ENCODE assay signal across 8 cellular contexts in genomic region chr1:85581802-85582686, GRCh38. TPM values are rescaled to one million over a fixed set of nuclear protein-coding genes. Genes with fewer than 3 reads are reported as not detected.
DNase-seq lines count a peak whose midpoint lies in the region; ATAC-seq, FAIRE-seq and TF ChIP-seq lines count a peak whose summit lies in the region.

No MANE protein-coding gene starts in this region.

- peak; percentile 28 to 37; a peak in 3 of 4 replicates for TF ChIP-seq RAD21 in H1 (IDR thresholded peaks at IDR 0.05 in 1 of 2, conservative IDR thresholded peaks at IDR 0.05 in 1 of 2; ENCODE audit: low read depth in 2 of 2, low read length in 2 of 2)

- H2AK5ac ChIP-seq in H1 (ENCODE audit: low read depth, low read length) = 0 out of 2 replicates have a peak overlapping the region, but pooled peaks have one; percentile 30

- H3K79me2 ChIP-seq in H1 (ENCODE audit: control insufficient read depth in 1 of 2, insufficient read depth in 2 of 2, low read length in 2 of 2) = peaks cover 0 to 25% of the 10 kb centered on the region in 2 experiments; a peak in 3 of 4 replicates

- peak; percentile 52 to 63; a peak in 2 of 3 replicates for TF ChIP-seq POLR2A in H1 (IDR thresholded peaks at IDR 0.05; ENCODE audit: control extremely low read depth in 1 of 2, low read depth in 2 of 2, low read length in 2 of 2)

- H3K14ac ChIP-seq in H1 (ENCODE audit: insufficient read length) = no peak overlapping the region

- H4K91ac ChIP-seq in H1 (replicated peaks; ENCODE audit: insufficient read length, low read length) = no peak overlapping the region

- no peak overlapping the region for H2AFZ ChIP-seq in H1 (ENCODE audit: low read length)

- H3K36me3 ChIP-seq in MG63 (peaks cover 48% of the 10 kb centered on the region), H1 (ENCODE audit: control insufficient read depth in 2 of 4, insufficient read depth in 4 of 4, low read length in 3 of 4) (peaks cover 2 to 25% (median 14%) of the 10 kb centered on the region in 4 experiments; a peak in 6 of 8 replicates), muscle layer of duodenum (ENCODE audit: control insufficient read depth in 1 of 2, insufficient read depth in 2 of 2, low read length in 2 of 2) (peaks cover 16 to 33% of the 10 kb centered on the region in 2 donors)

- no peak overlapping the region for H3K4ac ChIP-seq in H1 (replicated peaks; ENCODE audit: insufficient read length, low read depth, low read length)

- no peaks in the 10 kb centered on the region; the same call in none of the 2 replicates for H3K79me1 ChIP-seq in H1 (ENCODE audit: low read depth, low read length)

- H2BK120ac ChIP-seq in H1 (replicated peaks; ENCODE audit: low read depth, low read length) = no peak overlapping the region

- no peaks in the 10 kb centered on the region; the same call in 1 of the 2 replicates for H3K9me3 ChIP-seq in MG63
- H3K9me3 ChIP-seq in H1 (ENCODE audit: insufficient read depth in 2 of 2, low read depth in 1 of 2, low read length in 1 of 2) = no peaks in the 10 kb centered on the region
- no peaks in the 10 kb centered on the region for H3K9me3 ChIP-seq in muscle layer of duodenum (ENCODE audit: control insufficient read depth in 1 of 2, low read length in 2 of 2)

- CTCF ChIA-PET in H1 (lab: Charles Lee; ENCODE audit: partially characterized antibody) = interaction anchor here (0.6 to 2.8 kb wide), 21 partner anchors 11 to 316 kb away, joined by 3 to 11 read pairs (median 4); partner anchors contain the start of genes DDAH1 and ZNHIT6

- FAIRE-seq in H1 (lab: Jason Lieb, UNC) = no peak

- DNase-seq in MG63 (peak; percentile 71), H1 (ENCODE audit: low read depth in 1 of 2, low spot score in 2 of 2) (peak in 1 of 2 experiments; percentile 59), DMS79 (lab: John Stamatoyannopoulos, UW) (no peak), NCI-H1436 treated with DMSO at 0.1 percent for 48 hours (lab: John Stamatoyannopoulos, UW) (no peak)

- H3K4me3 ChIP-seq in MG63 (peak overlapping the region; percentile 81), H1 (ENCODE audit: extremely low read depth in 1 of 4, insufficient read depth in 2 of 4, low read depth in 3 of 4, low read length in 4 of 4) (peak overlapping the region; percentile 77 to 91 (median 86)), muscle layer of duodenum (ENCODE audit: low read depth in 1 of 2, low read length in 2 of 2) (peak overlapping the region; percentile 83 to 91)

- H3K27ac ChIP-seq in C4-2B = peak overlapping the region; percentile 81
- peak overlapping the region; percentile 98; the same call in 1 of the 2 replicates for H3K27ac ChIP-seq in H1 (ENCODE audit: low read depth, low read length)
- H3K27ac ChIP-seq in muscle layer of duodenum (ENCODE audit: low read length) = peak overlapping the region; percentile 89

- no peaks in the 10 kb centered on the region for H3K27me3 ChIP-seq in MG63
- peaks cover 5 to 23% (median 17%) of the 10 kb centered on the region in 4 experiments; a peak in 6 of 7 replicates for H3K27me3 ChIP-seq in H1 (replicated peaks in 1 of 4; ENCODE audit: control insufficient read depth in 3 of 4, extremely low read depth in 1 of 4, insufficient read depth in 3 of 4, low read length in 3 of 4)
- no peaks in the 10 kb centered on the region for H3K27me3 ChIP-seq in muscle layer of duodenum (ENCODE audit: low read depth, low read length)

- peak overlapping the region; percentile 32 for H2BK12ac ChIP-seq in H1 (ENCODE audit: low read depth, low read length)

- no peak for TF ChIP-seq EP300 in H1 (IDR thresholded peaks at IDR 0.05; ENCODE audit: borderline replicate concordance in 1 of 2, low read depth in 2 of 2, low read length in 2 of 2)

- peak; percentile 68 for TF ChIP-seq CTCF in C4-2B (conservative IDR thresholded peaks at IDR 0.05)
- TF ChIP-seq CTCF in H1 (IDR thresholded peaks at IDR 0.05; ENCODE audit: control extremely low read depth in 1 of 3, insufficient read depth in 1 of 3, low read depth in 1 of 3, low read length in 3 of 3) = peak; percentile 28 to 43 (median 36)

- peak overlapping the region; percentile 89 to 98 for H3K4me2 ChIP-seq in H1 (ENCODE audit: insufficient read depth in 1 of 2, low read depth in 2 of 2, low read length in 2 of 2)

- no peak overlapping the region; the same call in 1 of the 2 replicates for H2BK15ac ChIP-seq in H1 (ENCODE audit: low read length)

- WGBS in H1 (ENCODE audit: extremely low coverage in 1 of 2, insufficient coverage in 1 of 2, insufficient read length in 1 of 2, insufficient replicate concordance in 2 of 2, low coverage in 1 of 2, low lambda C conversion rate in 2 of 2, missing lambda C conversion rate in 1 of 2), 2 experiments = 40% methylated on average over 21 of the region's 21 CpGs; no CpG with 5 or more reads in 1 of the 2 experiments

- peak overlapping the region; percentile 99 for H2BK5ac ChIP-seq in H1 (ENCODE audit: low read depth, low read length)

- H3K4me1 ChIP-seq in H1 (replicated peaks in 1 of 4; ENCODE audit: control insufficient read depth in 3 of 4, insufficient read depth in 4 of 4, low read length in 3 of 4) (peaks cover 3 to 38% (median 16%) of the 10 kb centered on the region in 4 experiments), muscle layer of duodenum (ENCODE audit: control insufficient read depth in 1 of 2, insufficient read depth in 2 of 2, low read length in 2 of 2) (peaks cover 6 to 10% of the 10 kb centered on the region in 2 donors)

- no peak overlapping the region for H3K56ac ChIP-seq in H1 (replicated peaks; ENCODE audit: insufficient read length, low read depth, low read length)

- ATAC-seq in GM21360 (IDR thresholded peaks at IDR 0.05; ENCODE audit: unreplicated experiment) (no peak), HG02938 (IDR thresholded peaks at IDR 0.05; ENCODE audit: unreplicated experiment) (no peak)

- H3K9ac ChIP-seq in H1 (replicated peaks in 1 of 4; ENCODE audit: extremely low read depth in 1 of 4, low read depth in 3 of 4, low read length in 3 of 4) = peak overlapping the region; percentile 97 to 99 (median 98)

- H4K8ac ChIP-seq in H1 (ENCODE audit: extremely low read depth, insufficient read depth, low read length) = peak overlapping the region; percentile 22; the same call in 1 of the 2 replicates

- peaks cover 19% of the 10 kb centered on the region for H3K23me2 ChIP-seq in H1 (ENCODE audit: low read depth, low read length)

- no peak overlapping the region for H2BK20ac ChIP-seq in H1 (ENCODE audit: low read length)

- H4K5ac ChIP-seq in H1 (ENCODE audit: insufficient read length, low read depth, low read length) = peak overlapping the region; percentile 11

- peak overlapping the region; percentile 25; the same call in 1 of the 2 replicates for H3K18ac ChIP-seq in H1 (ENCODE audit: extremely low read depth, low read length)

- H3K23ac ChIP-seq in H1 (ENCODE audit: insufficient read length) = no peak overlapping the region

- POLR2A ChIA-PET in H1 (lab: Charles Lee; ENCODE audit: partially characterized antibody) = interaction anchor here (0.8 to 14.4 kb wide), 42 partner anchors 9 to 922 kb away, joined by 3 to 311 read pairs (median 6); partner anchors contain the start of genes BCL10, C1orf52, DDAH1 and ZNHIT6

- H4K20me1 ChIP-seq in H1 (replicated peaks in 1 of 2; ENCODE audit: control insufficient read depth in 1 of 2, insufficient read depth in 2 of 2, low read length in 2 of 2) = peaks cover 0 to 6% of the 10 kb centered on the region in 2 experiments

TF ChIP-seq in H1, 55 proteins besides CTCF, POLR2A, EP300 and RAD21 (continues in another document):
- TF ChIP-seq SIN3A (conservative IDR thresholded peaks at IDR 0.05 in 1 of 2, IDR thresholded peaks at IDR 0.05 in 1 of 2; ENCODE audit: low read depth in 1 of 2, low read length in 2 of 2) (0 out of 4 replicates have a peak, but pooled peaks of 1 of the 2 experiments have one; percentile 63), GTF2F1 (IDR thresholded peaks at IDR 0.05; ENCODE audit: borderline replicate concordance, low read depth, low read length) (0 out of 2 replicates have a peak, but pooled peaks have one; percentile 8), POLR2AphosphoS5 (IDR thresholded peaks at IDR 0.05; ENCODE audit: low read depth, low read length) (peak; percentile 92), HDAC2 (IDR thresholded peaks at IDR 0.05; ENCODE audit: borderline replicate concordance in 1 of 2, low read depth in 2 of 2, low read length in 2 of 2) (no peak), ASH2L (IDR thresholded peaks at IDR 0.05; ENCODE audit: low read length) (no peak), CHD1 (IDR thresholded peaks at IDR 0.05; ENCODE audit: low read depth, low read length) (peak; percentile 12), CBX5 (IDR thresholded peaks at IDR 0.05; ENCODE audit: low read depth, low read length) (no peak)
- TF ChIP-seq, protein P1, sequence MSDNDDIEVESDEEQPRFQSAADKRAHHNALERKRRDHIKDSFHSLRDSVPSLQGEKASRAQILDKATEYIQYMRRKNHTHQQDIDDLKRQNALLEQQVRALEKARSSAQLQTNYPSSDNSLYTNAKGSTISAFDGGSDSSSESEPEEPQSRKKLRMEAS (IDR thresholded peaks at IDR 0.05) = 0 out of 2 replicates have a peak, but pooled peaks have one; percentile 18
- TF ChIP-seq, protein P2, sequence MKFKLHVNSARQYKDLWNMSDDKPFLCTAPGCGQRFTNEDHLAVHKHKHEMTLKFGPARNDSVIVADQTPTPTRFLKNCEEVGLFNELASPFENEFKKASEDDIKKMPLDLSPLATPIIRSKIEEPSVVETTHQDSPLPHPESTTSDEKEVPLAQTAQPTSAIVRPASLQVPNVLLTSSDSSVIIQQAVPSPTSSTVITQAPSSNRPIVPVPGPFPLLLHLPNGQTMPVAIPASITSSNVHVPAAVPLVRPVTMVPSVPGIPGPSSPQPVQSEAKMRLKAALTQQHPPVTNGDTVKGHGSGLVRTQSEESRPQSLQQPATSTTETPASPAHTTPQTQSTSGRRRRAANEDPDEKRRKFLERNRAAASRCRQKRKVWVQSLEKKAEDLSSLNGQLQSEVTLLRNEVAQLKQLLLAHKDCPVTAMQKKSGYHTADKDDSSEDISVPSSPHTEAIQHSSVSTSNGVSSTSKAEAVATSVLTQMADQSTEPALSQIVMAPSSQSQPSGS (IDR thresholded peaks at IDR 0.05; ENCODE audit: low read length) = peak; percentile 17

RNA-seq across cellular contexts. Expression of gene CCN1, which starts 1.5 kb away (rescaled TPM):
- 171 and 192 TPM in 2 replicates for total RNA-seq in MG63 (2014; rRNA removed; shearing (Covaris generic); ENCODE audit: low replicate concordance)
- 108 and 113 TPM in 2 replicates for total RNA-seq in H1 (2021; fragmentation: NEBNext Ultra II Directional; extraction: Animal tissue kit (Norgen Biotek cat#: 25700))
- 19.1 and 29.7 TPM in 2 replicates for polyA plus RNA-seq in H1 (2011; rRNA removed)
- polyA plus RNA-seq in H1 (2011; cell fraction: cytosol; rRNA removed) = 36.4 TPM
- polyA plus RNA-seq in H1 (2011; cell fraction: nucleus; rRNA removed) = 106 TPM
- polyA plus RNA-seq in H1 (2012, experiment 1 of 2) = 58.2 to 88.4 TPM (median 74.4 TPM) in 4 replicates
- 84.1 TPM for polyA plus RNA-seq in H1 (2012, experiment 2 of 2)
- polyA plus RNA-seq in H1 (2013, experiment 1 of 2) = 122 TPM
- polyA plus RNA-seq in H1 (2013, experiment 2 of 2) = 139 TPM
- polyA minus RNA-seq in H1 (2011; rRNA and poly(A)+ RNA removed) = 18.3 and 33.7 TPM in 2 replicates
- polyA minus RNA-seq in H1 (2011; cell fraction: cytosol; rRNA and poly(A)+ RNA removed) = 37.7 TPM
- polyA minus RNA-seq in H1 (2011; cell fraction: nucleus; rRNA and poly(A)+ RNA removed) = 109 TPM
